In the genomic region with DNA sequence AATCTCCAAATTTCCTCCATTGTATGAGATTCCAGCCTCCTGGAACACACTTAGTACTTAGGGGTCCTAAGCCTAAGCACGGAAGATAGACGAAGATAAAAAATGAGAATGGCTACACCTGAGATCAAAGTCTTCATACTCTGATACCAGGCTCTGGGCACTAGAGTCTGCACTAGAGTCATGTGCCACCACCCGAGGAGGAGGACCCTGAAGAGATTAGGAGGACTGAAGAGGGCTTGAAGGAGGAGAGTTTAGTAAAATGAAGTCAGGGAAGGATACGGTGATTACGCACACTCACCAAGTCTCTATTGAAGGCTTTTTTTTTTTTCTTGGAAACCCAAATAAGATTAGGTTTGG, we compare ENCODE assay signal across 8 cellular contexts. TPM values are rescaled to one million over a fixed set of nuclear protein-coding genes. Genes with fewer than 3 reads are reported as not detected.
DNase-seq lines count a peak whose midpoint lies in the region; ATAC-seq, FAIRE-seq and TF ChIP-seq lines count a peak whose summit lies in the region.

No MANE protein-coding gene starts in this region.

- H3K27me3 ChIP-seq in OCI-LY3 (ENCODE audit: low read depth, low read length) (no peaks in the 10 kb centered on the region), endothelial cell of umbilical vein (ENCODE audit: control insufficient read depth in 2 of 2, insufficient read depth in 2 of 2, low read length in 2 of 2) (no peaks in the 10 kb centered on the region), parathyroid adenoma (ENCODE audit: control insufficient read depth, insufficient read depth, low read length) (no peaks in the 10 kb centered on the region)

- H2AFZ ChIP-seq in OCI-LY3 (ENCODE audit: low read depth, low read length) (peak overlapping the region; percentile 81), endothelial cell of umbilical vein (ENCODE audit: low read depth, low read length) (peak overlapping the region; percentile 99), parathyroid adenoma (peak overlapping the region; percentile 98)

- H3K79me2 ChIP-seq in OCI-LY3 (ENCODE audit: low read length) (no peaks in the 10 kb centered on the region), endothelial cell of umbilical vein (ENCODE audit: control insufficient read depth, insufficient read depth, low read length) (no peaks in the 10 kb centered on the region), parathyroid adenoma (no peaks in the 10 kb centered on the region)

- no peaks in the 10 kb centered on the region for H3K36me3 ChIP-seq in OCI-LY3 (replicated peaks; ENCODE audit: low read depth, low read length)
- no peaks in the 10 kb centered on the region for H3K36me3 ChIP-seq in endothelial cell of umbilical vein (ENCODE audit: control insufficient read depth in 2 of 2, extremely low read depth in 1 of 2, insufficient read depth in 2 of 2, low read length in 2 of 2)
- H3K36me3 ChIP-seq in parathyroid adenoma (ENCODE audit: control insufficient read depth, insufficient read depth, low read length), result no peaks in the 10 kb centered on the region

- no peaks in the 10 kb centered on the region for H3K9me3 ChIP-seq in OCI-LY3 (ENCODE audit: insufficient read depth, low read length)
- no peaks in the 10 kb centered on the region for H3K9me3 ChIP-seq in endothelial cell of umbilical vein (replicated peaks; ENCODE audit: control insufficient read depth, insufficient read depth, low read length)
- H3K9me3 ChIP-seq in parathyroid adenoma (ENCODE audit: control insufficient read depth, low read length), result no peaks in the 10 kb centered on the region

- H3K9me1 ChIP-seq in endothelial cell of umbilical vein (replicated peaks; ENCODE audit: control insufficient read depth, extremely low read depth, insufficient read depth, low read length), result no peaks in the 10 kb centered on the region

- dilution Hi-C loops in endothelial cell of umbilical vein (cut with MboI; ENCODE audit: extremely low pct_ligation_motif_present, low sequenced_read_pairs), result no loop called here

- H3K9ac ChIP-seq in OCI-LY3 (ENCODE audit: low read length), result peak overlapping the region; percentile 70
- peak overlapping the region; percentile 70 for H3K9ac ChIP-seq in endothelial cell of umbilical vein (replicated peaks; ENCODE audit: extremely low read depth, insufficient read depth, low read length)
- H3K9ac ChIP-seq in parathyroid adenoma, result no peak overlapping the region

- TF ChIP-seq CTCF in OCI-LY3 (IDR thresholded peaks at IDR 0.05; ENCODE audit: low read depth, low read length) (no peak), endothelial cell of umbilical vein (IDR thresholded peaks at IDR 0.05; ENCODE audit: extremely low read depth in 1 of 2, insufficient read depth in 1 of 2, low read depth in 1 of 2, low read length in 2 of 2) (no peak), parathyroid adenoma (IDR thresholded peaks at IDR 0.05) (no peak)

- peak overlapping the region; percentile 97 for H3K4me3 ChIP-seq in OCI-LY3 (ENCODE audit: low read length)
- H3K4me3 ChIP-seq in endothelial cell of umbilical vein (replicated peaks in 1 of 3; ENCODE audit: insufficient read depth in 1 of 3, low read depth in 1 of 3, low read length in 3 of 3), result peak overlapping the region in 1 of 3 experiments; percentile 32
- H3K4me3 ChIP-seq in parathyroid adenoma (ENCODE audit: low read depth, low read length), result peak overlapping the region; percentile 68

- TF ChIP-seq POLR2A in endothelial cell of umbilical vein (IDR thresholded peaks at IDR 0.05; ENCODE audit: low read depth, low read length), result no peak

- TSS peak; percentile 60 for BruUV-seq in endothelial cell of umbilical vein (replicated peaks; lab: Mats Ljungman, UMichigan)

- H3K4me1 ChIP-seq in OCI-LY3 (ENCODE audit: low read length) (peaks cover 58% of the 10 kb centered on the region), endothelial cell of umbilical vein (ENCODE audit: control insufficient read depth, extremely low read depth, insufficient read depth, low read length) (peaks cover 14% of the 10 kb centered on the region), parathyroid adenoma (peaks cover 13% of the 10 kb centered on the region)

- H4K20me1 ChIP-seq in OCI-LY3 (ENCODE audit: insufficient read depth, low read length), result no peaks in the 10 kb centered on the region
- H4K20me1 ChIP-seq in endothelial cell of umbilical vein (replicated peaks; ENCODE audit: control insufficient read depth, extremely low read depth, insufficient read depth, low read length), result no peaks in the 10 kb centered on the region

- ATAC-seq in GM19023 (IDR thresholded peaks at IDR 0.05; ENCODE audit: unreplicated experiment), result no peak
- ATAC-seq in GM19351 (IDR thresholded peaks at IDR 0.05; ENCODE audit: unreplicated experiment), result no peak

- CTCF ChIA-PET in endothelial cell of umbilical vein (lab: Charles Lee), result interaction anchor here (1.5 kb wide), 1 partner anchor 14 kb away, joined by 3 read pairs; no protein-coding TSS in a partner anchor

- intact Hi-C loops in endothelial cell of umbilical vein (cut with micrococcal nuclease), result loop anchor here (10.0 kb wide), 1 partner anchor 210 kb away; the partner anchor contains the start of gene SIL1

- H3K27ac ChIP-seq in OCI-LY3 (ENCODE audit: low read length) (peak overlapping the region; percentile 92), endothelial cell of umbilical vein (ENCODE audit: insufficient read depth, low read depth, low read length) (peak overlapping the region; percentile 67), parathyroid adenoma (peak overlapping the region; percentile 93)

- H3K4me2 ChIP-seq in OCI-LY3 (ENCODE audit: low read length) (peak overlapping the region; percentile 86), endothelial cell of umbilical vein (ENCODE audit: insufficient read depth, low read length) (peak overlapping the region; percentile 92), parathyroid adenoma (ENCODE audit: low read length) (peak overlapping the region; percentile 74)

- FAIRE-seq in endothelial cell of umbilical vein (lab: Jason Lieb, UNC), result no peak

- POLR2A ChIA-PET in endothelial cell of umbilical vein (lab: Charles Lee), result no interaction called here

- DNase-seq in DMS79 treated with DMSO at 0.1 percent for 48 hours (lab: John Stamatoyannopoulos, UW) (peak; percentile 19), endothelial cell of umbilical vein (ENCODE audit: low read depth, low spot score) (no peak), NCI-H510A (lab: John Stamatoyannopoulos, UW) (no peak)
- DNase-seq in activated CD8-positive, alpha-beta memory T cell treated with anti-CD3 and anti-CD28 coated beads for 24 hours, result no peak

TF ChIP-seq in endothelial cell of umbilical vein, 7 proteins besides CTCF, POLR2A, EP300 and RAD21 (continues in another document):
- TF ChIP-seq, protein P1, sequence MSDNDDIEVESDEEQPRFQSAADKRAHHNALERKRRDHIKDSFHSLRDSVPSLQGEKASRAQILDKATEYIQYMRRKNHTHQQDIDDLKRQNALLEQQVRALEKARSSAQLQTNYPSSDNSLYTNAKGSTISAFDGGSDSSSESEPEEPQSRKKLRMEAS (IDR thresholded peaks at IDR 0.05; ENCODE audit: insufficient read depth, insufficient read length), result no peak

RNA-seq across cellular contexts. Expression of gene SPATA24, which starts 0.6 kb away (rescaled TPM):
- 7.8 and 7.9 TPM in 2 replicates for total RNA-seq in endothelial cell of umbilical vein
- 2.1 and 3.2 TPM in 2 replicates for polyA plus RNA-seq in endothelial cell of umbilical vein
- polyA plus RNA-seq in endothelial cell of umbilical vein (2011; cell fraction: cytosol; rRNA removed), result 5.9 and 6.4 TPM in 2 replicates
- 3.5 and 5.7 TPM in 2 replicates for polyA plus RNA-seq in endothelial cell of umbilical vein (2011; cell fraction: nucleus; rRNA removed)
- 4.9 and 6.6 TPM in 2 replicates for polyA plus RNA-seq in endothelial cell of umbilical vein (2012)
- polyA minus RNA-seq in endothelial cell of umbilical vein, result 3.5 and 3.7 TPM in 2 replicates
- polyA minus RNA-seq in endothelial cell of umbilical vein (2011; cell fraction: cytosol; rRNA and poly(A)+ RNA removed), result 3.4 TPM
- 2.2 and 3.5 TPM in 2 replicates for polyA minus RNA-seq in endothelial cell of umbilical vein (2011; cell fraction: nucleus; rRNA and poly(A)+ RNA removed)

RNA-seq across cellular contexts. Expression of gene PROB1, which starts 9.6 kb away (rescaled TPM):
- total RNA-seq in endothelial cell of umbilical vein, result 1.9 and 2.4 TPM in 2 replicates
- 0.40 and 0.47 TPM in 2 replicates for polyA plus RNA-seq in endothelial cell of umbilical vein
- polyA plus RNA-seq in endothelial cell of umbilical vein (2011; cell fraction: cytosol; rRNA removed), result 0.28 and 0.48 TPM in 2 replicates
- polyA plus RNA-seq in endothelial cell of umbilical vein (2011; cell fraction: nucleus; rRNA removed), result 0.64 and 0.71 TPM in 2 replicates
- polyA plus RNA-seq in endothelial cell of umbilical vein (2012), result 0.12 TPM in 2 replicates
- polyA minus RNA-seq in endothelial cell of umbilical vein, result 0.12 and 0.38 TPM in 2 replicates
- 1.0 TPM for polyA minus RNA-seq in endothelial cell of umbilical vein (2011; cell fraction: cytosol; rRNA and poly(A)+ RNA removed)
- 0.38 and 0.91 TPM in 2 replicates for polyA minus RNA-seq in endothelial cell of umbilical vein (2011; cell fraction: nucleus; rRNA and poly(A)+ RNA removed)

RNA-seq across cellular contexts. Expression of gene MZB1, which starts 14.7 kb away (rescaled TPM):
- not detected in 2 replicates for total RNA-seq in endothelial cell of umbilical vein
- polyA plus RNA-seq in endothelial cell of umbilical vein, result 0.06 TPM in 1 of 2 replicates, not detected in the other
- polyA plus RNA-seq in endothelial cell of umbilical vein (2011; cell fraction: cytosol; rRNA removed), result not detected in 2 replicates
- 0.11 TPM in 1 of 2 replicates, not detected in the other for polyA plus RNA-seq in endothelial cell of umbilical vein (2011; cell fraction: nucleus; rRNA removed)
- polyA plus RNA-seq in endothelial cell of umbilical vein (2012), result not detected in 2 replicates
- polyA minus RNA-seq in endothelial cell of umbilical vein, result 0.21 and 0.51 TPM in 2 replicates
- polyA minus RNA-seq in endothelial cell of umbilical vein (2011; cell fraction: cytosol; rRNA and poly(A)+ RNA removed), result not detected
- polyA minus RNA-seq in endothelial cell of umbilical vein (2011; cell fraction: nucleus; rRNA and poly(A)+ RNA removed), result 0.53 and 0.67 TPM in 2 replicates

RNA-seq across cellular contexts. Expression of gene SLC23A1, which starts 21.4 kb away (rescaled TPM):
- total RNA-seq in endothelial cell of umbilical vein, result not detected in 2 replicates
- not detected in 2 replicates for polyA plus RNA-seq in endothelial cell of umbilical vein
- polyA plus RNA-seq in endothelial cell of umbilical vein (2011; cell fraction: cytosol; rRNA removed), result not detected in 2 replicates
- not detected in 2 replicates for polyA plus RNA-seq in endothelial cell of umbilical vein (2011; cell fraction: nucleus; rRNA removed)
- polyA plus RNA-seq in endothelial cell of umbilical vein (2012), result not detected in 2 replicates
- polyA minus RNA-seq in endothelial cell of umbilical vein, result 0.11 TPM in 1 of 2 replicates, not detected in the other
- 7.2 TPM for polyA minus RNA-seq in endothelial cell of umbilical vein (2011; cell fraction: cytosol; rRNA and poly(A)+ RNA removed)
- polyA minus RNA-seq in endothelial cell of umbilical vein (2011; cell fraction: nucleus; rRNA and poly(A)+ RNA removed), result not detected in 2 replicates

RNA-seq across cellular contexts. Expression of gene DNAJC18, which starts 34.9 kb away (rescaled TPM):
- 51.1 and 52.6 TPM in 2 replicates for total RNA-seq in endothelial cell of umbilical vein
- polyA plus RNA-seq in endothelial cell of umbilical vein, result 23.2 and 26.0 TPM in 2 replicates
- 11.9 and 17.8 TPM in 2 replicates for polyA plus RNA-seq in endothelial cell of umbilical vein (2011; cell fraction: cytosol; rRNA removed)
- 191 and 204 TPM in 2 replicates for polyA plus RNA-seq in endothelial cell of umbilical vein (2011; cell fraction: nucleus; rRNA removed)
- 33.0 and 35.2 TPM in 2 replicates for polyA plus RNA-seq in endothelial cell of umbilical vein (2012)
- polyA minus RNA-seq in endothelial cell of umbilical vein, result 24.1 and 26.7 TPM in 2 replicates
- 3.0 TPM for polyA minus RNA-seq in endothelial cell of umbilical vein (2011; cell fraction: cytosol; rRNA and poly(A)+ RNA removed)
- polyA minus RNA-seq in endothelial cell of umbilical vein (2011; cell fraction: nucleus; rRNA and poly(A)+ RNA removed), result 39.1 and 53.2 TPM in 2 replicates
